Comparison of ENCODE assay signal across 15 cellular contexts in the genomic region with DNA sequence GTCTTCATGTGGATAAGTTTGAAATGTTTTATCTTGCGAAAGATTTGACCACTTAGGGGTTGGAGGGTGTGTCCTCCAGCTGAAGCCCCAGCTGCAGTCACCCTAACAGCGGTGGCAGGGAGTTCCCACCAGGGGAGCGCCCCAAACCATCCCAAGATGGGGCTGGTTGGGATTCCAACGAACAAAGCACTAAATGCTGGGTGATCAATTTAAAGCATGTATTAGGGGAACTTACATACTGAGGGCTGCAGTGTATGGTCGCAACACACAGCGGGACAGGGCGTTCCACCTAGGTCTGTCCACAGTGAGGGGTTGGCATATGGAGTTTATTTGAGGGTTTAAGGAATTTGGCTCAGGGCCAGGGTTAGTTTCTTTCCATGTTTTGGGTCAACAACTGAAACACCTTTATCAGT. TPM values are rescaled to one million over a fixed set of nuclear protein-coding genes. Genes with fewer than 3 reads are reported as not detected.
DNase-seq lines count a peak whose midpoint lies in the region; TF ChIP-seq lines count a peak whose summit lies in the region.
"Had no signal": no experiment of that assay in that cellular context is flagged by ENCODE, and none has a peak within 500 bp of the region (broad histone marks: within the 10 kb centered on the region; RNA-seq: fewer than 3 reads in every experiment).

No MANE protein-coding gene starts in this region.

- WGBS in stomach, 5 donors, result 45 to 76% (median 59%) methylated on average over 6 to 7 of the region's 7 CpGs

- H3K9me3 ChIP-seq in stomach, result no peaks in the 10 kb centered on the region
- H3K9me3 ChIP-seq: SJCRH30 had no signal

- peaks cover 10 to 50% (median 45%) of the 10 kb centered on the region in 4 donors for H3K4me1 ChIP-seq in stomach
- H3K4me1 ChIP-seq: SJCRH30 had no signal

- H3K4me3 ChIP-seq in stomach, result no peak overlapping the region
- H3K4me3 ChIP-seq: lung, SJCRH30 had no signal

- TF ChIP-seq CTCF in stomach (IDR thresholded peaks at IDR 0.05), result peak in 2 of 7 experiments; percentile 10 to 22

- DNase-seq in SIG-M5 treated with dmso at 0.1 percent for 504 hours (lab: John Stamatoyannopoulos, UW; ENCODE audit: unreplicated experiment) (peak; percentile 12), SIG-M5 (lab: John Stamatoyannopoulos, UW) (no peak), OCI-M1 (lab: John Stamatoyannopoulos, UW) (peak; percentile 82), erythroblast (lab: John Stamatoyannopoulos, UW) (peak; percentile 61 to 64), stomach (peak; percentile 51), HT-29 (ENCODE audit: low spot score) (no peak), Ammon's horn (ENCODE audit: low spot score) (no peak), NCI-H146 (lab: John Stamatoyannopoulos, UW) (no peak)
- DNase-seq: activated CD4-positive, alpha-beta memory T cell treated with anti-CD3 and anti-CD28 coated beads, Interleukin-2, amount 10 ng/mL, durations not matched to agents 7 days and 5 days; NCI-H446 had no signal

- peak overlapping the region; percentile 49 to 83 (median 61) for H3K27ac ChIP-seq in stomach
- H3K27ac ChIP-seq: SJCRH30 had no signal

- TF ChIP-seq EP300 in stomach (IDR thresholded peaks at IDR 0.05), result no peak

- H3K36me3 ChIP-seq in stomach, result peaks cover 23 to 83% (median 79%) of the 10 kb centered on the region in 4 donors
- H3K36me3 ChIP-seq: SJCRH30 had no signal

- TF ChIP-seq POLR2A in erythroblast (IDR thresholded peaks at IDR 0.05; ENCODE audit: low read length) (no peak), stomach (IDR thresholded peaks at IDR 0.05) (no peak)

- intact Hi-C loops in stomach (cut with DNase I; ENCODE audit: low total_unique reads), result no loop called here

- H3K27me3 ChIP-seq in stomach, result no peaks in the 10 kb centered on the region
- H3K27me3 ChIP-seq: SJCRH30 had no signal

RNA-seq across cellular contexts. Expression of a gene that starts 26.3 kb away (rescaled TPM):
- 10 to 100 TPM in 4 of 5 donors, 1 to 10 TPM in 1; 9.8 to 72.9 (median 23.9) TPM for total RNA-seq in stomach
- 10 to 100 TPM; 10.3 to 12.4 (median 11.3) TPM for polyA plus RNA-seq in stomach
- total RNA-seq in HT-29 (2014; rRNA removed; shearing (Covaris generic)), result 96.0 and 102 TPM in 2 replicates
- total RNA-seq: LHCN-M2, SJCRH30 had no signal

RNA-seq across cellular contexts. Expression of a gene that starts 43.9 kb away (rescaled TPM):
- total RNA-seq in stomach, result 1 to 10 TPM in 1 of 5 donors, under 1 TPM in 3, not detected in 1; 0.37 to 8.9 (median 0.58) TPM
- polyA plus RNA-seq in stomach, result 1 to 10 TPM; 1.8 to 2.9 (median 2.8) TPM
- total RNA-seq in HT-29 (2014; rRNA removed; shearing (Covaris generic)), result 1.9 and 2.7 TPM in 2 replicates
- total RNA-seq: activated CD4-positive, alpha-beta memory T cell treated with anti-CD3 and anti-CD28 coated beads, Interleukin-2, amount 10 ng/mL, durations not matched to agents 7 days and 5 days; dermis microvascular lymphatic vessel endothelial cell; glomerular endothelial cell; LHCN-M2; SJCRH30 had no signal

Comparison
In these comparisons a context has a peak if more than half of its experiments do, and no peak if none do; other contexts are left out.
1. DNase-seq: peak in SIG-M5 treated with dmso at 0.1 percent for 504 hours (single experiment), OCI-M1 (single experiment), erythroblast (2 of 2) and stomach (single experiment); none in SIG-M5 (single experiment), HT-29 (single experiment), Ammon's horn (single experiment) and NCI-H146 (single experiment).